12 cellular contexts compared by ENCODE assay signal in the genomic region with DNA sequence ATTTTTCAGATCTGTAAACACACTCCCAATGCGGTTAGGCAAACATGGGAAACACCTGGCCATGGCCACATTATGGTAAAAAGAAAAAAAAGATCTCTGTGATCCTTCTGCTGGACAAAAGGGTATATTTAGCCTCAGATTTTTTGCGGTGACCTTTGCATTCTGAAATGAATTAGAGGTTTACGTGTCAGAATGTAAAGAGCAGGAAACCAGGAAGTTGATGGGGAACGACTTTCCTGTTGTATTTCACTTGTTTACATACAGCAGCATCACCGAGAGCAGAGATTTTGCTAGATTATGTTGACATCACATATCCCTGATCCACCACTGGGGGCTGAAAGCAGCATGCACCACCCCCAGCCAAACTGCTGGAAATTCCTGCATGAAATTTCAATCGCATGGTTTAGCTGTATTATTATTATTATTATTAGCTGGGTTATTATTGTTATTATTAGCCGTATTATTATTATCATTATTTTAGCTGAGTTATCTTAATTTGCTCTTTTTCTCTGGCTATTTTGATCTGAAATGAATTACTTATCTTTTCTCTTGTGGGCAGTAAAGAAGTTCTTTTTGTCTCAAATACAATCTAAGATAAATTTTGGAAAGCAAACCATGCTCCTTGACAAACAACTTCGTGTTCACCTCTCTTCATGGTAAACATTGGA.
DNase-seq lines count a peak whose midpoint lies in the region; ATAC-seq and TF ChIP-seq lines count a peak whose summit lies in the region.
"Had no signal": no experiment of that assay in that cellular context is flagged by ENCODE, and none has a peak within 500 bp of the region (broad histone marks: within the 10 kb centered on the region; RNA-seq: fewer than 3 reads in every experiment).

No MANE protein-coding gene starts in this region.

- H3K9me2 ChIP-seq in MM.1S (replicated peaks; ENCODE audit: insufficient read depth, low read length) = no peaks in the 10 kb centered on the region

- H3K27ac ChIP-seq in MM.1S (ENCODE audit: low read length) = peak overlapping the region; percentile 43; the same call in 1 of the 2 replicates
- H3K27ac ChIP-seq: epithelial cell of prostate had no signal

- H3K27me3 Mint-ChIP-seq in chondrocyte (ENCODE audit: low read depth) (no peaks in the 10 kb centered on the region), neural crest cell (ENCODE audit: low read depth) (no peaks in the 10 kb centered on the region)

- peak overlapping the region; percentile 40 for H3K4me2 ChIP-seq in MM.1S (ENCODE audit: low read depth, low read length)

- H3K4me3 Mint-ChIP-seq in chondrocyte (ENCODE audit: unreplicated experiment) (no peak overlapping the region), neural crest cell (no peak overlapping the region)

- no peaks in the 10 kb centered on the region for H3K27me3 ChIP-seq in MM.1S (replicated peaks; ENCODE audit: insufficient read depth, low read length)

- 0 out of 2 replicates have a peak, but pooled peaks cover 7% of the 10 kb centered on the region for H3F3A ChIP-seq in MM.1S (ENCODE audit: insufficient read depth, low read length)

- H3K79me2 ChIP-seq in MM.1S (ENCODE audit: low read length) = no peaks in the 10 kb centered on the region

- peak overlapping the region; percentile 71 for H2AFZ ChIP-seq in MM.1S (ENCODE audit: low read length)

- H3K9me3 Mint-ChIP-seq in chondrocyte (ENCODE audit: low read depth) (peaks cover 2% of the 10 kb centered on the region), neural crest cell (no peaks in the 10 kb centered on the region)

- H3K4me1 ChIP-seq in MM.1S (ENCODE audit: low read length) = 0 out of 2 replicates have a peak, but pooled peaks cover 4% of the 10 kb centered on the region

- TF ChIP-seq CTCF in GM12873 (IDR thresholded peaks at IDR 0.05; ENCODE audit: insufficient read depth, low read depth, low read length, missing control alignments) (peak; percentile 8), MM.1S (IDR thresholded peaks at IDR 0.05; ENCODE audit: low read length) (no peak; the same call in 1 of the 2 replicates), chondrocyte (IDR thresholded peaks at IDR 0.05) (peak; percentile 54), neural crest cell (conservative IDR thresholded peaks at IDR 0.05) (peak; percentile 48)

- H3K27ac Mint-ChIP-seq in chondrocyte (ENCODE audit: unreplicated experiment) (no peak overlapping the region), neural crest cell (ENCODE audit: unreplicated experiment) (no peak overlapping the region)

- DNase-seq in MM.1S (peak; percentile 71), chondrocyte (ENCODE audit: low spot score) (no peak), neural crest cell (ENCODE audit: low read depth, low spot score) (no peak), GM19240 (ENCODE audit: insufficient read length, low spot score) (no peak), amygdala (lab: John Stamatoyannopoulos, UW) (no peak)
- DNase-seq: activated CD4-positive, alpha-beta T cell treated with anti-CD3 and anti-CD28 coated beads, Interleukin-2, amount 50 U/mL, for 1 hour; left colon; Right ventricle myocardium superior had no signal

- 0 out of 2 replicates have a peak overlapping the region, but pooled peaks have one; percentile 1 for H3K4me3 ChIP-seq in MM.1S (ENCODE audit: low read length)

- H4K20me1 ChIP-seq in MM.1S (ENCODE audit: insufficient read depth, low read length) = no peaks in the 10 kb centered on the region

- H3K36me3 Mint-ChIP-seq in chondrocyte (ENCODE audit: low read depth) = no peaks in the 10 kb centered on the region
- H3K36me3 Mint-ChIP-seq in neural crest cell (ENCODE audit: low read depth) = no peaks in the 10 kb centered on the region

- H3K36me3 ChIP-seq in MM.1S (replicated peaks; ENCODE audit: insufficient read depth, low read length) = no peaks in the 10 kb centered on the region

- no peak for ATAC-seq in GM21390 (IDR thresholded peaks at IDR 0.05; ENCODE audit: unreplicated experiment)
- ATAC-seq in GM21528 (IDR thresholded peaks at IDR 0.05; ENCODE audit: low FRiP score, unreplicated experiment) = no peak
- ATAC-seq: left colon had no signal

- H3K9me3 ChIP-seq in MM.1S (replicated peaks; ENCODE audit: insufficient read depth, low read length) = no peaks in the 10 kb centered on the region

- H3K9ac ChIP-seq in MM.1S (ENCODE audit: low read length) = no peak overlapping the region

- H3K4me1 Mint-ChIP-seq in chondrocyte (ENCODE audit: low read depth) (peaks cover 6% of the 10 kb centered on the region), neural crest cell (peaks cover 50% of the 10 kb centered on the region)
